8 cellular contexts compared by ENCODE assay signal in genomic region chr9:123928471-123929176, GRCh38. TPM values are rescaled to one million over a fixed set of nuclear protein-coding genes. Genes with fewer than 3 reads are reported as not detected.
DNase-seq lines count a peak whose midpoint lies in the region; ATAC-seq and TF ChIP-seq lines count a peak whose summit lies in the region.

No MANE protein-coding gene starts in this region.

- H3K27me3 Mint-ChIP-seq in activated T-helper 17 cell treated with anti-CD3 and anti-CD28 coated beads, Interleukin-2, amount 50 U/mL, for 72 hours: peaks cover 3% of the 10 kb centered on the region

- intact Hi-C loops in left ventricle myocardium superior (cut with micrococcal nuclease): no loop called here

- CTCF ChIA-PET in HEK293 (lab: Yijun Ruan, JAX): interaction anchor here (0.6 to 1.2 kb wide), 3 partner anchors 34 to 164 kb away, joined by 3 read pairs; no protein-coding TSS in a partner anchor

- H3K4me1 Mint-ChIP-seq in activated T-helper 17 cell treated with anti-CD3 and anti-CD28 coated beads, Interleukin-2, amount 50 U/mL, for 72 hours: peaks cover 37% of the 10 kb centered on the region

- H3K9me3 Mint-ChIP-seq in activated T-helper 17 cell treated with anti-CD3 and anti-CD28 coated beads, Interleukin-2, amount 50 U/mL, for 72 hours: peaks cover 6% of the 10 kb centered on the region

- H3K4me1 ChIP-seq in HEK293 (ENCODE audit: control insufficient read depth, insufficient read depth, low read length): peaks cover 11% of the 10 kb centered on the region

- H3K36me3 ChIP-seq in HEK293 (ENCODE audit: control insufficient read depth in 2 of 2, insufficient read depth in 1 of 2, low read length in 2 of 2): no peaks in the 10 kb centered on the region

- peak; percentile 19 for ATAC-seq in activated T-helper 17 cell treated with anti-CD3 and anti-CD28 coated beads, Interleukin-2, amount 50 U/mL, for 72 hours (replicated peaks)
- peak; percentile 48 for ATAC-seq in left ventricle myocardium superior
- no peak for ATAC-seq in omental fat pad (ENCODE audit: low FRiP score)

- H3K36me3 Mint-ChIP-seq in activated T-helper 17 cell treated with anti-CD3 and anti-CD28 coated beads, Interleukin-2, amount 50 U/mL, for 72 hours (ENCODE audit: low read depth): peaks cover 20% of the 10 kb centered on the region

- DNase-seq in AG08396 (ENCODE audit: low spot score) (peak; percentile 47), left ventricle myocardium superior (no peak), omental fat pad (ENCODE audit: low spot score) (no peak), NCI-H1105 (lab: John Stamatoyannopoulos, UW) (no peak)
- DNase-seq in activated CD4-positive, CD25-positive, alpha-beta regulatory T cell treated with anti-CD3 and anti-CD28 coated beads, Interleukin-2, amount 50 U/mL, for 72 hours: no peak

- H3K27ac ChIP-seq in HEK293 (ENCODE audit: extremely low read depth, low read depth, low read length) (peak overlapping the region; percentile 84), skin epidermis (peak overlapping the region in 15 of 21 experiments; percentile 18 to 86 (median 76))

- POLR2A ChIA-PET in HEK293 (lab: Yijun Ruan, JAX): interaction anchor here (1.0 to 1.1 kb wide), 3 partner anchors 12 to 82 kb away, joined by 3 to 6 read pairs (median 3); no protein-coding TSS in a partner anchor

- no peak for TF ChIP-seq CTCF in HEK293 (tag by site-specific recombination; IDR thresholded peaks at IDR 0.05)
- TF ChIP-seq CTCF in omental fat pad (IDR thresholded peaks at IDR 0.05): no peak

- H3K27ac Mint-ChIP-seq in activated T-helper 17 cell treated with anti-CD3 and anti-CD28 coated beads, Interleukin-2, amount 50 U/mL, for 72 hours: peak overlapping the region; percentile 91

- H3K4me3 Mint-ChIP-seq in activated T-helper 17 cell treated with anti-CD3 and anti-CD28 coated beads, Interleukin-2, amount 50 U/mL, for 72 hours: peak overlapping the region; percentile 92

- H3K4me3 ChIP-seq in HEK293 (ENCODE audit: low read depth, low read length): peak overlapping the region; percentile 44
- H3K4me3 ChIP-seq in skin epidermis: peak overlapping the region; percentile 50 to 74 (median 56)

- no peaks in the 10 kb centered on the region for H3K9me3 ChIP-seq in HEK293 (ENCODE audit: control insufficient read depth, insufficient read depth, low read depth, low read length)

TF ChIP-seq in HEK293, 187 proteins besides CTCF, POLR2A, EP300 and RAD21:
- no peak for TF ChIP-seq ZBTB44 (tag by site-specific recombination; IDR thresholded peaks at IDR 0.05)
- TF ChIP-seq, protein P1, sequence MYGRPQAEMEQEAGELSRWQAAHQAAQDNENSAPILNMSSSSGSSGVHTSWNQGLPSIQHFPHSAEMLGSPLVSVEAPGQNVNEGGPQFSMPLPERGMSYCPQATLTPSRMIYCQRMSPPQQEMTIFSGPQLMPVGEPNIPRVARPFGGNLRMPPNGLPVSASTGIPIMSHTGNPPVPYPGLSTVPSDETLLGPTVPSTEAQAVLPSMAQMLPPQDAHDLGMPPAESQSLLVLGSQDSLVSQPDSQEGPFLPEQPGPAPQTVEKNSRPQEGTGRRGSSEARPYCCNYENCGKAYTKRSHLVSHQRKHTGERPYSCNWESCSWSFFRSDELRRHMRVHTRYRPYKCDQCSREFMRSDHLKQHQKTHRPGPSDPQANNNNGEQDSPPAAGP (tag by site-specific recombination; IDR thresholded peaks at IDR 0.05): 0 out of 2 replicates have a peak, but pooled peaks have one; percentile 6
- peak; percentile 31; the same call in 1 of the 2 replicates for TF ChIP-seq PRDM6 (tag by site-specific recombination; IDR thresholded peaks at IDR 0.05)

RNA-seq across cellular contexts. Expression of gene DENND1A, which starts 1.3 kb away (rescaled TPM):
- total RNA-seq in activated T-helper 17 cell treated with anti-CD3 and anti-CD28 coated beads, Interleukin-2, amount 50 U/mL, for 72 hours: 10 to 100 TPM; 19.3 to 22.8 TPM
- total RNA-seq in left ventricle myocardium superior (12.9 TPM), omental fat pad (10 to 100 TPM; 15.2 to 22.8 (median 20.7) TPM)
